1 cellular context compared by ENCODE assay signal in genomic region chr12:57520008-57520726, GRCh38.
A peak's percentile ranks its signal among the peaks of the same experiment; 100 is the strongest.
TF ChIP-seq lines count a peak whose summit lies in the region.

Gene DDIT3 (minus strand): TSS chr12:57520514. CDS start chr12:57517406, 3,108 bp downstream.

TF ChIP-seq in HepG2, 621 proteins besides CTCF, POLR2A, EP300 and RAD21 (continued from another document and continues in another):
- no peak for TF ChIP-seq ARID3A (IDR thresholded peaks at IDR 0.05; ENCODE audit: low read depth, low read length)
- no peak for TF ChIP-seq MTF1 (CRISPR knock-in tag; IDR thresholded peaks at IDR 0.05)
- peak; percentile 74; the same call in 1 of the 2 replicates for TF ChIP-seq ZBTB39 (CRISPR knock-in tag; IDR thresholded peaks at IDR 0.05)
- no peak for TF ChIP-seq SYNCRIP (IDR thresholded peaks at IDR 0.05; ENCODE audit: insufficient read depth, low read depth, low read length)
- no peak for TF ChIP-seq ZNF329 (CRISPR knock-in tag; IDR thresholded peaks at IDR 0.05; ENCODE audit: low read depth)
- no peak for TF ChIP-seq POGK (CRISPR knock-in tag; conservative IDR thresholded peaks at IDR 0.05)
- 0 out of 2 replicates have a peak, but pooled peaks have one; percentile 39 for TF ChIP-seq CHCHD3 (CRISPR knock-in tag; IDR thresholded peaks at IDR 0.05)
- TF ChIP-seq RFXANK (CRISPR knock-in tag; IDR thresholded peaks at IDR 0.05) = no peak
- no peak for TF ChIP-seq KDM3A (CRISPR knock-in tag; IDR thresholded peaks at IDR 0.05; ENCODE audit: low read depth)
- peak; percentile 48 for TF ChIP-seq ZEB1 (IDR thresholded peaks at IDR 0.05; ENCODE audit: insufficient replicate concordance, low read depth)
- TF ChIP-seq RBFOX2 (IDR thresholded peaks at IDR 0.05; ENCODE audit: low read depth, low read length) = peak; percentile 85
- TF ChIP-seq ZNF597 (CRISPR knock-in tag; IDR thresholded peaks at IDR 0.05) = no peak
- TF ChIP-seq HNF4G (IDR thresholded peaks at IDR 0.05; ENCODE audit: borderline replicate concordance, low read depth, low read length) = no peak
- no peak for TF ChIP-seq HNF4G (CRISPR knock-in tag; IDR thresholded peaks at IDR 0.05; ENCODE audit: borderline replicate concordance, low read depth)
- TF ChIP-seq ZBTB8A (CRISPR knock-in tag; IDR thresholded peaks at IDR 0.05; ENCODE audit: borderline replicate concordance, low read depth) = peak; percentile 73; the same call in 1 of the 2 replicates
- TF ChIP-seq PRDM4 (CRISPR knock-in tag; IDR thresholded peaks at IDR 0.05; ENCODE audit: borderline replicate concordance) = no peak
- TF ChIP-seq KDM5B (CRISPR knock-in tag; IDR thresholded peaks at IDR 0.05; ENCODE audit: borderline replicate concordance) = 0 out of 2 replicates have a peak, but pooled peaks have one; percentile 40
- TF ChIP-seq ZNF18 (CRISPR knock-in tag; IDR thresholded peaks at IDR 0.05; ENCODE audit: insufficient replicate concordance) = no peak
- TF ChIP-seq EED (CRISPR knock-in tag; IDR thresholded peaks at IDR 0.05) = peak; percentile 91; the same call in 1 of the 2 replicates
- no peak for TF ChIP-seq ZBTB49 (CRISPR knock-in tag; IDR thresholded peaks at IDR 0.05; ENCODE audit: borderline replicate concordance)
- 0 out of 2 replicates have a peak, but pooled peaks have one; percentile 61 for TF ChIP-seq ZZZ3 (CRISPR knock-in tag; IDR thresholded peaks at IDR 0.05; ENCODE audit: borderline replicate concordance)
- TF ChIP-seq SALL1 (CRISPR knock-in tag; IDR thresholded peaks at IDR 0.05) = 0 out of 2 replicates have a peak, but pooled peaks have one; percentile 47
- TF ChIP-seq ZNF512B (CRISPR knock-in tag; IDR thresholded peaks at IDR 0.05; ENCODE audit: borderline replicate concordance) = no peak
- TF ChIP-seq ZNF703 (CRISPR knock-in tag; IDR thresholded peaks at IDR 0.05; ENCODE audit: borderline replicate concordance) = no peak
- TF ChIP-seq HMGXB3 (CRISPR knock-in tag; IDR thresholded peaks at IDR 0.05; ENCODE audit: borderline replicate concordance) = no peak
- no peak; the same call in 1 of the 2 replicates for TF ChIP-seq MAZ (IDR thresholded peaks at IDR 0.05; ENCODE audit: borderline replicate concordance, low read depth, low read length)
- TF ChIP-seq MAZ (CRISPR knock-in tag; IDR thresholded peaks at IDR 0.05; ENCODE audit: low read depth) = peak; percentile 18; the same call in 1 of the 2 replicates
- peak; percentile 40 for TF ChIP-seq ZMYM4 (CRISPR knock-in tag; IDR thresholded peaks at IDR 0.05)
- no peak for TF ChIP-seq ZNF121 (CRISPR knock-in tag; IDR thresholded peaks at IDR 0.05)
- no peak; the same call in none of the 2 replicates for TF ChIP-seq CREM (IDR thresholded peaks at IDR 0.05)
- TF ChIP-seq CREM (CRISPR knock-in tag; IDR thresholded peaks at IDR 0.05) = no peak
- TF ChIP-seq ZNF496 (CRISPR knock-in tag; IDR thresholded peaks at IDR 0.05; ENCODE audit: insufficient replicate concordance) = no peak
- no peak for TF ChIP-seq ZBTB34 (CRISPR knock-in tag; IDR thresholded peaks at IDR 0.05)
